Comparison of ENCODE assay signal across 20 cellular contexts in the genomic region with DNA sequence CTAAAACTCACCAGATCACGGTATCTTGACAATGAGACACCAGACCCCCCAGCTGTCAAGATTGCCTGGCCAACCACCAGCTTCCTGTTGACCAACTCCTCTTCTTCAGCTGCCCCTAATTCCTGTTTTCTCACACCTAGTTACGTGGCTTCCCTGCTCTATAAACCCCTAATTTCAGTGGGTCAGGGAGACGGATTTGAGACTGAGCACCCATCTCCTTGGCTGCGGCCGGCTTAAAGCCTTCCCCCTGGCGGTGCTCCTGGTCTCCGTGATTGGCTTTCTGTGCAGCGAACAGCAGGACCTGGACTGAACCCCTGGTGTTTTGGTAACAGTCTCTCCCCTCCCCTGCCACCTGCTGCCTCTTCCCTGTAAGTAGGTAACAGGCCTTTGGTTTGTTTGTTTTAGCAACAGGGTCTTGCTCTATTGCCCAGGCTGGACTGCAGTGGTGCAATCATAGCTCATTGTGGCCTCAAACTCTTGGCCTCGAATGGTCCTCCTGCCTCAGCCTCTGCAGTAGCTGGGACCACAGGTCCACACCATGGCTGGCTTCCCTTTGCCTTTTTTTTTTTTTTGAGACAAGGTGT. TPM values are rescaled to one million over a fixed set of nuclear protein-coding genes. Genes with fewer than 3 reads are reported as not detected.
A peak's percentile ranks its signal among the peaks of the same experiment; 100 is the strongest.
DNase-seq lines count a peak whose midpoint lies in the region.
"Had no signal": no experiment of that assay in that cellular context is flagged by ENCODE, and none has a peak within 500 bp of the region (broad histone marks: within the 10 kb centered on the region; RNA-seq: fewer than 3 reads in every experiment).

No MANE protein-coding gene starts in this region.

- WGBS in trophoblast cell (ENCODE audit: extremely low coverage, insufficient coverage, insufficient read length), result no CpG with 5 or more reads among the region's 9 CpGs

- H4K12ac ChIP-seq in trophoblast cell (ENCODE audit: low read depth, low read length), result no peak overlapping the region

- no peak overlapping the region for H3K27ac ChIP-seq in trophoblast cell (ENCODE audit: low read depth, low read length)

- H4K91ac ChIP-seq in trophoblast cell (ENCODE audit: low read depth, low read length), result no peak overlapping the region

- no peaks in the 10 kb centered on the region for H3K79me1 ChIP-seq in trophoblast cell (ENCODE audit: low read length)

- DNase-seq in NCI-H510A treated with DMSO at 0.1 percent for 48 hours (lab: John Stamatoyannopoulos, UW) (peak; percentile 50), NCI-H510A (lab: John Stamatoyannopoulos, UW) (no peak), NCI-H146 treated with DMSO at 0.1 percent for 48 hours (lab: John Stamatoyannopoulos, UW; ENCODE audit: unreplicated experiment) (peak; percentile 38), NOMO-1 treated with DMSO at 0.1 percent for 48 hours (lab: John Stamatoyannopoulos, UW; ENCODE audit: unreplicated experiment) (peak; percentile 62), trophoblast cell (no peak), Ammon's horn (ENCODE audit: low spot score) (no peak), C1 segment of cervical spinal cord (lab: John Stamatoyannopoulos, UW) (no peak), midbrain (lab: John Stamatoyannopoulos, UW) (no peak)
- DNase-seq: activated CD4-positive, alpha-beta memory T cell treated with anti-CD3 and anti-CD28 coated beads for 36 hours; activated effector memory CD4-positive, alpha-beta T cell treated with anti-CD3 and anti-CD28 coated beads, Interleukin-2, amount 50 U/mL, for 16 hours; activated naive CD8-positive, alpha-beta T cell treated with anti-CD3 and anti-CD28 coated beads, Interleukin-2, amount 50 U/mL, for 24 hours; CD4-positive, CD25-positive, alpha-beta regulatory T cell; DMS79 treated with DMSO at 0.1 percent for 48 hours; effector CD4-positive, alpha-beta T cell; foreskin melanocyte; hippocampal formation; KBM-7; left ventricle myocardium superior; MV-4-11; stimulated activated CD8-positive, alpha-beta memory T cell treated with anti-CD3 and anti-CD28 coated beads, Interleukin-4, amount 100 ng/mL, for 48 hours had no signal

- no peaks in the 10 kb centered on the region for H3K36me3 ChIP-seq in trophoblast cell (ENCODE audit: control insufficient read depth in 1 of 2, insufficient read depth in 2 of 2, low read length in 2 of 2)

- H4K8ac ChIP-seq in trophoblast cell (ENCODE audit: low read depth, low read length), result no peak overlapping the region

- H3K4ac ChIP-seq in trophoblast cell (ENCODE audit: low read depth, low read length), result no peak overlapping the region

- no peak overlapping the region for H2AFZ ChIP-seq in trophoblast cell (ENCODE audit: insufficient read depth, low read length, poor library complexity)

- no peak overlapping the region for H3K4me2 ChIP-seq in trophoblast cell (ENCODE audit: low read length)

- H3K18ac ChIP-seq in trophoblast cell (ENCODE audit: low read length), result no peak overlapping the region

- no peak overlapping the region for H3K14ac ChIP-seq in trophoblast cell (ENCODE audit: low read length)

- H3K27me3 ChIP-seq in trophoblast cell (ENCODE audit: insufficient read depth, low read length), result peaks cover 9% of the 10 kb centered on the region

- no peak overlapping the region for H2BK12ac ChIP-seq in trophoblast cell (ENCODE audit: low read length)

- H3K9me3 ChIP-seq in trophoblast cell (ENCODE audit: insufficient read depth, low read depth, low read length), result no peaks in the 10 kb centered on the region

- no peak overlapping the region for H2AK5ac ChIP-seq in trophoblast cell (ENCODE audit: low read length)

- no peak overlapping the region for H3K9ac ChIP-seq in trophoblast cell (ENCODE audit: low read length)

- H3K4me1 ChIP-seq in trophoblast cell (ENCODE audit: control insufficient read depth in 1 of 2, insufficient read depth in 2 of 2, low read length in 2 of 2), result peaks cover 5 to 6% of the 10 kb centered on the region in 2 experiments

- no peak overlapping the region for H2BK5ac ChIP-seq in trophoblast cell (ENCODE audit: low read depth, low read length, poor library complexity)

- H3K23ac ChIP-seq in trophoblast cell (ENCODE audit: low read length), result peak overlapping the region; percentile 80

- peak overlapping the region; percentile 50 for H3K4me3 ChIP-seq in trophoblast cell (ENCODE audit: low read depth, low read length)

- no peak overlapping the region for H2BK120ac ChIP-seq in trophoblast cell (ENCODE audit: insufficient read depth, low read length, poor library complexity)

- no peaks in the 10 kb centered on the region for H3K79me2 ChIP-seq in trophoblast cell (ENCODE audit: control insufficient read depth, insufficient read depth, low read length, poor library complexity)

RNA-seq across cellular contexts. Expression of a gene that starts 4.9 kb away (rescaled TPM):
- 1.2 TPM in 2 replicates for polyA plus RNA-seq in trophoblast cell (2013)
- polyA plus RNA-seq: CD4-positive, CD25-positive, alpha-beta regulatory T cell had no signal

RNA-seq across cellular contexts. Expression of a gene that starts 11.6 kb away (rescaled TPM):
- polyA plus RNA-seq in trophoblast cell (2013), result 9.0 and 9.1 TPM in 2 replicates

RNA-seq across cellular contexts. Expression of a gene that starts 12.8 kb away (rescaled TPM):
- polyA plus RNA-seq in trophoblast cell (2013), result 3.7 and 4.7 TPM in 2 replicates

RNA-seq across cellular contexts. Expression of a gene that starts 18.6 kb away (rescaled TPM):
- 5.1 and 5.5 TPM in 2 replicates for polyA plus RNA-seq in trophoblast cell (2013)

RNA-seq across cellular contexts. Expression of a gene that starts 26.9 kb away (rescaled TPM):
- polyA plus RNA-seq in trophoblast cell (2013), result not detected in 2 replicates

Comparison
In these comparisons a context has a peak if more than half of its experiments do, and no peak if none do; other contexts are left out.
1. DNase-seq: peak in NCI-H510A treated with DMSO at 0.1 percent for 48 hours (single experiment), NCI-H146 treated with DMSO at 0.1 percent for 48 hours (single experiment) and NOMO-1 treated with DMSO at 0.1 percent for 48 hours (single experiment); none in NCI-H510A (single experiment), trophoblast cell (0 of 2), Ammon's horn (single experiment), C1 segment of cervical spinal cord (0 of 14) and midbrain (single experiment).